ENCODE assay signal across 2 cellular contexts in genomic region chr22:36480941-36481392, GRCh38.
TF ChIP-seq lines count a peak whose summit lies in the region.

No MANE protein-coding gene starts in this region.

TF ChIP-seq in HEK293, 187 proteins besides CTCF, POLR2A, EP300 and RAD21 (continued from another document and continues in another):
- TF ChIP-seq, protein P1, sequence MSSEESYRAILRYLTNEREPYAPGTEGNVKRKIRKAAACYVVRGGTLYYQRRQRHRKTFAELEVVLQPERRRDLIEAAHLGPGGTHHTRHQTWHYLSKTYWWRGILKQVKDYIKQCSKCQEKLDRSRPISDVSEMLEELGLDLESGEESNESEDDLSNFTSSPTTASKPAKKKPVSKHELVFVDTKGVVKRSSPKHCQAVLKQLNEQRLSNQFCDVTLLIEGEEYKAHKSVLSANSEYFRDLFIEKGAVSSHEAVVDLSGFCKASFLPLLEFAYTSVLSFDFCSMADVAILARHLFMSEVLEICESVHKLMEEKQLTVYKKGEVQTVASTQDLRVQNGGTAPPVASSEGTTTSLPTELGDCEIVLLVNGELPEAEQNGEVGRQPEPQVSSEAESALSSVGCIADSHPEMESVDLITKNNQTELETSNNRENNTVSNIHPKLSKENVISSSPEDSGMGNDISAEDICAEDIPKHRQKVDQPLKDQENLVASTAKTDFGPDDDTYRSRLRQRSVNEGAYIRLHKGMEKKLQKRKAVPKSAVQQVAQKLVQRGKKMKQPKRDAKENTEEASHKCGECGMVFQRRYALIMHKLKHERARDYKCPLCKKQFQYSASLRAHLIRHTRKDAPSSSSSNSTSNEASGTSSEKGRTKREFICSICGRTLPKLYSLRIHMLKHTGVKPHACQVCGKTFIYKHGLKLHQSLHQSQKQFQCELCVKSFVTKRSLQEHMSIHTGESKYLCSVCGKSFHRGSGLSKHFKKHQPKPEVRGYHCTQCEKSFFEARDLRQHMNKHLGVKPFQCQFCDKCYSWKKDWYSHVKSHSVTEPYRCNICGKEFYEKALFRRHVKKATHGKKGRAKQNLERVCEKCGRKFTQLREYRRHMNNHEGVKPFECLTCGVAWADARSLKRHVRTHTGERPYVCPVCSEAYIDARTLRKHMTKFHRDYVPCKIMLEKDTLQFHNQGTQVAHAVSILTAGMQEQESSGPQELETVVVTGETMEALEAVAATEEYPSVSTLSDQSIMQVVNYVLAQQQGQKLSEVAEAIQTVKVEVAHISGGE (tag by site-specific recombination; conservative IDR thresholded peaks at IDR 0.05; ENCODE audit: low read depth): peak; percentile 99
- TF ChIP-seq KLF7 (tag by site-specific recombination; IDR thresholded peaks at IDR 0.05; ENCODE audit: borderline replicate concordance) (no peak), ZBTB1 (tag by site-specific recombination; IDR thresholded peaks at IDR 0.05) (no peak), ZSCAN23 (tag by site-specific recombination; IDR thresholded peaks at IDR 0.05) (no peak), ZNF394 (tag by site-specific recombination; IDR thresholded peaks at IDR 0.05; ENCODE audit: borderline replicate concordance) (peak; percentile 46; the same call in 1 of the 2 replicates), REPIN1 (tag by site-specific recombination; IDR thresholded peaks at IDR 0.05; ENCODE audit: low read depth) (no peak), HOXC10 (CRISPR knock-in tag; IDR thresholded peaks at IDR 0.05) (no peak), OVOL3 (tag by site-specific recombination; IDR thresholded peaks at IDR 0.05) (peak; percentile 74; the same call in 1 of the 2 replicates), GLIS1 (tag by site-specific recombination; IDR thresholded peaks at IDR 0.05) (no peak), ZNF580 (tag by site-specific recombination; IDR thresholded peaks at IDR 0.05) (no peak; the same call in 1 of the 2 replicates), ZNF169 (tag by site-specific recombination; IDR thresholded peaks at IDR 0.05) (no peak), PRDM1 (tag by site-specific recombination; IDR thresholded peaks at IDR 0.05) (no peak), ZNF654 (tag by site-specific recombination; IDR thresholded peaks at IDR 0.05; ENCODE audit: low read depth) (no peak), ZNF514 (tag by site-specific recombination; IDR thresholded peaks at IDR 0.05) (no peak), ZNF366 (tag by site-specific recombination; conservative IDR thresholded peaks at IDR 0.05) (peak; percentile 76; the same call in 1 of the 2 replicates), KLF16 (tag by site-specific recombination; IDR thresholded peaks at IDR 0.05) (peak; percentile 88), ZNF777 (tag by site-specific recombination; IDR thresholded peaks at IDR 0.05; ENCODE audit: borderline replicate concordance) (peak; percentile 87), ZNF132 (tag by site-specific recombination; IDR thresholded peaks at IDR 0.05; ENCODE audit: borderline replicate concordance) (no peak), ZNF221 (tag by site-specific recombination; IDR thresholded peaks at IDR 0.05; ENCODE audit: borderline replicate concordance) (no peak)
- TF ChIP-seq, protein P2, sequence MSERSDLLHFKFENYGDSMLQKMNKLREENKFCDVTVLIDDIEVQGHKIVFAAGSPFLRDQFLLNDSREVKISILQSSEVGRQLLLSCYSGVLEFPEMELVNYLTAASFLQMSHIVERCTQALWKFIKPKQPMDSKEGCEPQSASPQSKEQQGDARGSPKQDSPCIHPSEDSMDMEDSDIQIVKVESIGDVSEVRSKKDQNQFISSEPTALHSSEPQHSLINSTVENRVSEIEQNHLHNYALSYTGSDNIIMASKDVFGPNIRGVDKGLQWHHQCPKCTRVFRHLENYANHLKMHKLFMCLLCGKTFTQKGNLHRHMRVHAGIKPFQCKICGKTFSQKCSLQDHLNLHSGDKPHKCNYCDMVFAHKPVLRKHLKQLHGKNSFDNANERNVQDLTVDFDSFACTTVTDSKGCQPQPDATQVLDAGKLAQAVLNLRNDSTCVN (tag by site-specific recombination; optimal IDR thresholded peaks at IDR 0.05): no peak
- TF ChIP-seq, protein P3, sequence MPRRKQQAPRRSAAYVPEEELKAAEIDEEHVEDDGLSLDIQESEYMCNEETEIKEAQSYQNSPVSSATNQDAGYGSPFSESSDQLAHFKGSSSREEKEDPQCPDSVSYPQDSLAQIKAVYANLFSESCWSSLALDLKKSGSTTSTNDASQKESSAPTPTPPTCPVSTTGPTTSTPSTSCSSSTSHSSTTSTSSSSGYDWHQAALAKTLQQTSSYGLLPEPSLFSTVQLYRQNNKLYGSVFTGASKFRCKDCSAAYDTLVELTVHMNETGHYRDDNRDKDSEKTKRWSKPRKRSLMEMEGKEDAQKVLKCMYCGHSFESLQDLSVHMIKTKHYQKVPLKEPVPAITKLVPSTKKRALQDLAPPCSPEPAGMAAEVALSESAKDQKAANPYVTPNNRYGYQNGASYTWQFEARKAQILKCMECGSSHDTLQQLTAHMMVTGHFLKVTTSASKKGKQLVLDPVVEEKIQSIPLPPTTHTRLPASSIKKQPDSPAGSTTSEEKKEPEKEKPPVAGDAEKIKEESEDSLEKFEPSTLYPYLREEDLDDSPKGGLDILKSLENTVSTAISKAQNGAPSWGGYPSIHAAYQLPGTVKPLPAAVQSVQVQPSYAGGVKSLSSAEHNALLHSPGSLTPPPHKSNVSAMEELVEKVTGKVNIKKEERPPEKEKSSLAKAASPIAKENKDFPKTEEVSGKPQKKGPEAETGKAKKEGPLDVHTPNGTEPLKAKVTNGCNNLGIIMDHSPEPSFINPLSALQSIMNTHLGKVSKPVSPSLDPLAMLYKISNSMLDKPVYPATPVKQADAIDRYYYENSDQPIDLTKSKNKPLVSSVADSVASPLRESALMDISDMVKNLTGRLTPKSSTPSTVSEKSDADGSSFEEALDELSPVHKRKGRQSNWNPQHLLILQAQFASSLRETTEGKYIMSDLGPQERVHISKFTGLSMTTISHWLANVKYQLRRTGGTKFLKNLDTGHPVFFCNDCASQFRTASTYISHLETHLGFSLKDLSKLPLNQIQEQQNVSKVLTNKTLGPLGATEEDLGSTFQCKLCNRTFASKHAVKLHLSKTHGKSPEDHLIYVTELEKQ (tag by site-specific recombination; IDR thresholded peaks at IDR 0.05; ENCODE audit: borderline replicate concordance): no peak
- TF ChIP-seq, protein P4, sequence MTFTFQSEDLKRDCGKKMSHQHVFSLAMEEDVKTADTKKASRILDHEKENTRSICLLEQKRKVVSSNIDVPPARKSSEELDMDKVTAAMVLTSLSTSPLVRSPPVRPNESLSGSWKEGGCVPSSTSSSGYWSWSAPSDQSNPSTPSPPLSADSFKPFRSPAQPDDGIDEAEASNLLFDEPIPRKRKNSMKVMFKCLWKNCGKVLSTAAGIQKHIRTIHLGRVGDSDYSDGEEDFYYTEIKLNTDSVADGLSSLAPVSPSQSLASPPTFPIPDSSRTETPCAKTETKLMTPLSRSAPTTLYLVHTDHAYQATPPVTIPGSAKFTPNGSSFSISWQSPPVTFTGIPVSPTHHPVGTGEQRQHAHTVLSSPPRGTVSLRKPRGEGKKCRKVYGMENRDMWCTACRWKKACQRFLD (tag by site-specific recombination; IDR thresholded peaks at IDR 0.05): no peak

TF ChIP-seq in GM12878, 131 proteins besides CTCF, POLR2A, EP300 and RAD21 (continued from another document and continues in another):
- TF ChIP-seq, protein P5, sequence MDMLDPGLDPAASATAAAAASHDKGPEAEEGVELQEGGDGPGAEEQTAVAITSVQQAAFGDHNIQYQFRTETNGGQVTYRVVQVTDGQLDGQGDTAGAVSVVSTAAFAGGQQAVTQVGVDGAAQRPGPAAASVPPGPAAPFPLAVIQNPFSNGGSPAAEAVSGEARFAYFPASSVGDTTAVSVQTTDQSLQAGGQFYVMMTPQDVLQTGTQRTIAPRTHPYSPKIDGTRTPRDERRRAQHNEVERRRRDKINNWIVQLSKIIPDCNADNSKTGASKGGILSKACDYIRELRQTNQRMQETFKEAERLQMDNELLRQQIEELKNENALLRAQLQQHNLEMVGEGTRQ (IDR thresholded peaks at IDR 0.05; ENCODE audit: borderline replicate concordance, low read depth, low read length): no peak
- no peak for TF ChIP-seq CEBPB (IDR thresholded peaks at IDR 0.05; ENCODE audit: borderline replicate concordance in 1 of 2, low read depth in 2 of 2, low read length in 2 of 2)
- TF ChIP-seq ZNF274 (IDR thresholded peaks at IDR 0.05; ENCODE audit: insufficient read depth, insufficient read length): no peak
- TF ChIP-seq, protein P6, sequence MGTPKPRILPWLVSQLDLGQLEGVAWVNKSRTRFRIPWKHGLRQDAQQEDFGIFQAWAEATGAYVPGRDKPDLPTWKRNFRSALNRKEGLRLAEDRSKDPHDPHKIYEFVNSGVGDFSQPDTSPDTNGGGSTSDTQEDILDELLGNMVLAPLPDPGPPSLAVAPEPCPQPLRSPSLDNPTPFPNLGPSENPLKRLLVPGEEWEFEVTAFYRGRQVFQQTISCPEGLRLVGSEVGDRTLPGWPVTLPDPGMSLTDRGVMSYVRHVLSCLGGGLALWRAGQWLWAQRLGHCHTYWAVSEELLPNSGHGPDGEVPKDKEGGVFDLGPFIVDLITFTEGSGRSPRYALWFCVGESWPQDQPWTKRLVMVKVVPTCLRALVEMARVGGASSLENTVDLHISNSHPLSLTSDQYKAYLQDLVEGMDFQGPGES (IDR thresholded peaks at IDR 0.05): no peak
- TF ChIP-seq FOS (IDR thresholded peaks at IDR 0.05; ENCODE audit: borderline replicate concordance, extremely low read depth, insufficient read length): no peak
- TF ChIP-seq, protein P7, sequence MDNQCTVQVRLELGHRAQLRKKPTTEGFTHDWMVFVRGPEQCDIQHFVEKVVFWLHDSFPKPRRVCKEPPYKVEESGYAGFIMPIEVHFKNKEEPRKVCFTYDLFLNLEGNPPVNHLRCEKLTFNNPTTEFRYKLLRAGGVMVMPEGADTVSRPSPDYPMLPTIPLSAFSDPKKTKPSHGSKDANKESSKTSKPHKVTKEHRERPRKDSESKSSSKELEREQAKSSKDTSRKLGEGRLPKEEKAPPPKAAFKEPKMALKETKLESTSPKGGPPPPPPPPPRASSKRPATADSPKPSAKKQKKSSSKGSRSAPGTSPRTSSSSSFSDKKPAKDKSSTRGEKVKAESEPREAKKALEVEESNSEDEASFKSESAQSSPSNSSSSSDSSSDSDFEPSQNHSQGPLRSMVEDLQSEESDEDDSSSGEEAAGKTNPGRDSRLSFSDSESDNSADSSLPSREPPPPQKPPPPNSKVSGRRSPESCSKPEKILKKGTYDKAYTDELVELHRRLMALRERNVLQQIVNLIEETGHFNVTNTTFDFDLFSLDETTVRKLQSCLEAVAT (IDR thresholded peaks at IDR 0.05): no peak; the same call in 1 of the 2 replicates
- TF ChIP-seq NFIC (IDR thresholded peaks at IDR 0.05; ENCODE audit: low read depth, low read length): no peak
- 0 out of 2 replicates have a peak, but pooled peaks have one; percentile 57 for TF ChIP-seq SMARCA5 (IDR thresholded peaks at IDR 0.05)
- TF ChIP-seq MAX (IDR thresholded peaks at IDR 0.05; ENCODE audit: low read depth, low read length): no peak
- peak; percentile 26; the same call in 1 of the 2 replicates for TF ChIP-seq RB1 (IDR thresholded peaks at IDR 0.05; ENCODE audit: borderline replicate concordance)
- TF ChIP-seq NFYA (IDR thresholded peaks at IDR 0.05; ENCODE audit: borderline replicate concordance, low read depth, low read length): no peak
- peak; percentile 83; the same call in 1 of the 2 replicates for TF ChIP-seq MTA3 (IDR thresholded peaks at IDR 0.05; ENCODE audit: borderline replicate concordance, low read length)
- no peak for TF ChIP-seq EGR1 (IDR thresholded peaks at IDR 0.05; ENCODE audit: borderline replicate concordance in 1 of 2, low read depth in 2 of 2, low read length in 2 of 2)
- no peak; a peak in 1 of 4 replicates for TF ChIP-seq SRF (IDR thresholded peaks at IDR 0.05; ENCODE audit: low read depth in 2 of 2, low read length in 2 of 2)
- TF ChIP-seq CUX1 (IDR thresholded peaks at IDR 0.05; ENCODE audit: insufficient replicate concordance, low read depth, low read length): no peak
- TF ChIP-seq BHLHE40 (IDR thresholded peaks at IDR 0.05; ENCODE audit: borderline replicate concordance in 1 of 2, low read depth in 2 of 2, low read length in 1 of 2): no peak
- TF ChIP-seq RAD51 (IDR thresholded peaks at IDR 0.05): no peak
- no peak for TF ChIP-seq CHD4 (IDR thresholded peaks at IDR 0.05)
- TF ChIP-seq FOXK2 (IDR thresholded peaks at IDR 0.05): 0 out of 2 replicates have a peak, but pooled peaks have one; percentile 20
